In the genomic region with DNA sequence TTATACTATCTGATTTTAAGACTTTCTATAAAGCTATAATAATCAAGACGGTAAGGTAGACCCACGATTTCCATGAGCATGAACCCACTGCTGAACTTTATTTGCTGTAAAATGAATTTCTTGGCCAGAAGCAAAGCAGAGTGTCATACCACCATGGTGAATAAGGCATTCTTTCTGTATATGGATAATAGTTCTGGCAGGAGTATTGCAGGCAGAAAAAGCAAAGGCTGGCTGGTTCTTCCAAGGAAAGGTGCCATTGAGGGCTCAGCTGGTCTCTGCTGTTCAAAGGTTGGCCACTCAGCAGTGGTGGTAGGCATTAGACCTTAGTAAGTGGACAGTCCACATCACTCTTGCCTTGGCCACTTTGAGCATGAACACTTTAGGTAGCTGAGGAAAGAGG, we compare ENCODE assay signal across 22 cellular contexts.
DNase-seq lines count a peak whose midpoint lies in the region; ATAC-seq, FAIRE-seq and TF ChIP-seq lines count a peak whose summit lies in the region.
"Had no signal": no experiment of that assay in that cellular context is flagged by ENCODE, and none has a peak within 500 bp of the region (broad histone marks: within the 10 kb centered on the region; RNA-seq: fewer than 3 reads in every experiment).

No MANE protein-coding gene starts in this region.

- H3K4me3 ChIP-seq in SK-N-SH (ENCODE audit: low read depth in 2 of 2, low read length in 1 of 2) (no peak overlapping the region), astrocyte (ENCODE audit: insufficient read depth, low read depth, low read length) (no peak overlapping the region), fibroblast of pulmonary artery (replicated peaks; ENCODE audit: low read depth, low read length) (no peak overlapping the region), GM23338 (no peak overlapping the region)

- no peak overlapping the region; the same call in 1 of the 2 replicates for H3K4me2 ChIP-seq in SK-N-SH
- no peak overlapping the region for H3K4me2 ChIP-seq in astrocyte (ENCODE audit: low read length)
- H3K4me2 ChIP-seq in GM23338, result no peak overlapping the region

- TF ChIP-seq RAD21 in SK-N-SH (IDR thresholded peaks at IDR 0.05; ENCODE audit: low read length), result no peak

- no peak overlapping the region for H3K27ac Mint-ChIP-seq in astrocyte (ENCODE audit: unreplicated experiment)
- H3K27ac Mint-ChIP-seq in GM23338, result no peak overlapping the region

- peaks cover 20% of the 10 kb centered on the region for H3K9me3 Mint-ChIP-seq in astrocyte (ENCODE audit: unreplicated experiment)
- peaks cover 39% of the 10 kb centered on the region for H3K9me3 Mint-ChIP-seq in GM23338

- H3F3A ChIP-seq in SK-N-SH (replicated peaks; ENCODE audit: insufficient read depth), result no peaks in the 10 kb centered on the region
- no peaks in the 10 kb centered on the region for H3F3A ChIP-seq in GM23338 (replicated peaks; ENCODE audit: low read depth)

- H4K20me1 ChIP-seq in SK-N-SH (ENCODE audit: insufficient read depth) (no peaks in the 10 kb centered on the region), astrocyte (ENCODE audit: insufficient read depth, low read length) (no peaks in the 10 kb centered on the region), GM23338 (replicated peaks; ENCODE audit: insufficient read depth) (no peaks in the 10 kb centered on the region)

- CTCF ChIA-PET in SK-N-SH (lab: Yijun Ruan, JAX), result interaction anchor here (1.3 kb wide), 1 partner anchor 15 kb away, joined by 4 read pairs; no protein-coding TSS in a partner anchor

- H3K27me3 ChIP-seq in SK-N-SH (ENCODE audit: insufficient read depth) (no peaks in the 10 kb centered on the region), astrocyte (ENCODE audit: insufficient read depth, low read length) (no peaks in the 10 kb centered on the region), GM23338 (ENCODE audit: insufficient read depth) (no peaks in the 10 kb centered on the region)

- H3K36me3 Mint-ChIP-seq in astrocyte (ENCODE audit: low read depth, unreplicated experiment) (peaks cover 2% of the 10 kb centered on the region), GM23338 (ENCODE audit: low read depth) (peaks cover 38% of the 10 kb centered on the region)

- no peak overlapping the region for H3K4me3 Mint-ChIP-seq in astrocyte (ENCODE audit: unreplicated experiment)
- no peak overlapping the region for H3K4me3 Mint-ChIP-seq in GM23338

- no peak for TF ChIP-seq CTCF in SK-N-SH (IDR thresholded peaks at IDR 0.05)
- no peak for TF ChIP-seq CTCF in astrocyte (IDR thresholded peaks at IDR 0.05; ENCODE audit: insufficient read depth, low read depth, low read length)
- TF ChIP-seq CTCF in fibroblast of pulmonary artery (IDR thresholded peaks at IDR 0.05; ENCODE audit: low read length, missing control alignments), result no peak
- TF ChIP-seq CTCF in GM23338 (conservative IDR thresholded peaks at IDR 0.05; ENCODE audit: low read depth in 2 of 2), result no peak

- TF ChIP-seq EP300 in SK-N-SH (IDR thresholded peaks at IDR 0.05; ENCODE audit: borderline replicate concordance in 1 of 2, low read depth in 1 of 2, low read length in 1 of 2), result no peak

- H3K4me1 ChIP-seq in SK-N-SH (ENCODE audit: control insufficient read depth in 1 of 2, insufficient read depth in 2 of 2, low read depth in 1 of 2, low read length in 1 of 2), result peaks cover 0 to 5% of the 10 kb centered on the region in 2 experiments; a peak in 3 of 4 replicates
- peaks cover 18% of the 10 kb centered on the region for H3K4me1 ChIP-seq in astrocyte (ENCODE audit: insufficient read depth, low read length)
- H3K4me1 ChIP-seq in GM23338 (ENCODE audit: insufficient read depth), result no peaks in the 10 kb centered on the region
- H3K4me1 ChIP-seq: Caco-2 had no signal

- no peak for FAIRE-seq in astrocyte (lab: Jason Lieb, UNC)
- FAIRE-seq: GM12892, GM19239 had no signal

- DNase-seq in SK-N-SH, result no peak
- DNase-seq in astrocyte (ENCODE audit: low read depth), result peak; percentile 80
- peak; percentile 17 for DNase-seq in fibroblast of pulmonary artery (ENCODE audit: low read depth)
- no peak for DNase-seq in hippocampal formation (lab: John Stamatoyannopoulos, UW)
- no peak for DNase-seq in GM23338 (ENCODE audit: low spot score)
- DNase-seq: AML-193, Caco-2, DMS53, GOT3, Karpas-422, NCI-H1417, NCI-H1930, NCI-H2171, NCI-H446 treated with DMSO at 0.1 percent for 48 hours, NCI-H748 treated with DMSO at 0.1 percent for 48 hours, Right ventricle myocardium superior had no signal

- H3K27me3 Mint-ChIP-seq in astrocyte (ENCODE audit: low read depth, unreplicated experiment), result no peaks in the 10 kb centered on the region
- peaks cover 5% of the 10 kb centered on the region for H3K27me3 Mint-ChIP-seq in GM23338 (ENCODE audit: insufficient read depth, low read depth, poor library complexity)

- peaks cover 31% of the 10 kb centered on the region for H3K4me1 Mint-ChIP-seq in astrocyte (ENCODE audit: low read depth, unreplicated experiment)
- H3K4me1 Mint-ChIP-seq in GM23338, result no peaks in the 10 kb centered on the region; the same call in 2 of the 3 replicates

- WGBS in SK-N-SH (ENCODE audit: low lambda C conversion rate), result 90% methylated on average over 2 of the region's 2 CpGs

- H3K79me2 ChIP-seq in SK-N-SH (ENCODE audit: insufficient read depth), result no peaks in the 10 kb centered on the region
- no peaks in the 10 kb centered on the region for H3K79me2 ChIP-seq in astrocyte (ENCODE audit: insufficient read depth, low read length)
- no peaks in the 10 kb centered on the region for H3K79me2 ChIP-seq in GM23338 (replicated peaks; ENCODE audit: insufficient read depth)

- ATAC-seq in SK-N-SH treated with all-trans-retinoic acid at 6 μM for 48 hours (no peak), GM19023 (IDR thresholded peaks at IDR 0.05; ENCODE audit: unreplicated experiment) (no peak), GM21717 (IDR thresholded peaks at IDR 0.05; ENCODE audit: unreplicated experiment) (no peak), GM23338 (no peak)

- H3K9ac ChIP-seq in SK-N-SH, result no peak overlapping the region
- H3K9ac ChIP-seq in astrocyte (ENCODE audit: low read length), result no peak overlapping the region

- POLR2A ChIA-PET in SK-N-SH (lab: Yijun Ruan, JAX), result no interaction called here

- H3K9me3 ChIP-seq in SK-N-SH (no peaks in the 10 kb centered on the region), astrocyte (ENCODE audit: insufficient read depth, low read depth, low read length) (no peaks in the 10 kb centered on the region)

- H3K9me2 ChIP-seq in SK-N-SH, result no peaks in the 10 kb centered on the region
- H3K9me2 ChIP-seq in GM23338 (ENCODE audit: insufficient read depth), result no peaks in the 10 kb centered on the region

- H2AFZ ChIP-seq in SK-N-SH (ENCODE audit: low read depth), result no peak overlapping the region
- H2AFZ ChIP-seq in astrocyte (ENCODE audit: low read depth, low read length), result no peak overlapping the region
- no peak overlapping the region for H2AFZ ChIP-seq in GM23338

- H3K27ac ChIP-seq in SK-N-SH (ENCODE audit: low read depth in 2 of 2, low read length in 1 of 2) (no peak overlapping the region), astrocyte (ENCODE audit: low read depth, low read length) (no peak overlapping the region), GM23338 (ENCODE audit: low read depth) (no peak overlapping the region)
- H3K27ac ChIP-seq: 22Rv1 had no signal

- H3K36me3 ChIP-seq in SK-N-SH (replicated peaks in 1 of 2; ENCODE audit: control insufficient read depth in 1 of 2, insufficient read depth in 2 of 2, low read length in 1 of 2) (no peaks in the 10 kb centered on the region), astrocyte (ENCODE audit: insufficient read depth, low read length) (no peaks in the 10 kb centered on the region), GM23338 (ENCODE audit: insufficient read depth) (no peaks in the 10 kb centered on the region)

TF ChIP-seq in SK-N-SH, 30 proteins besides CTCF, POLR2A, EP300 and RAD21:
- peak; percentile 6; the same call in 1 of the 2 replicates for TF ChIP-seq FOSL2 (IDR thresholded peaks at IDR 0.05; ENCODE audit: borderline replicate concordance, low read depth)
- 0 out of 2 replicates have a peak, but pooled peaks have one; percentile 11 for TF ChIP-seq JUND (IDR thresholded peaks at IDR 0.05)
- TF ChIP-seq MEF2A (IDR thresholded peaks at IDR 0.05; ENCODE audit: borderline replicate concordance, low read depth), result no peak

TF ChIP-seq in SK-N-SH treated with all-trans-retinoic acid at 6 μM for 48 hours, 23 proteins besides CTCF, POLR2A, EP300 and RAD21:
- TF ChIP-seq ESRRG (CRISPR knock-in tag; IDR thresholded peaks at IDR 0.05), result no peak
- TF ChIP-seq RARB (CRISPR knock-in tag; IDR thresholded peaks at IDR 0.05), result no peak
- TF ChIP-seq OSR1 (CRISPR knock-in tag; IDR thresholded peaks at IDR 0.05), result no peak
- TF ChIP-seq, protein P1, sequence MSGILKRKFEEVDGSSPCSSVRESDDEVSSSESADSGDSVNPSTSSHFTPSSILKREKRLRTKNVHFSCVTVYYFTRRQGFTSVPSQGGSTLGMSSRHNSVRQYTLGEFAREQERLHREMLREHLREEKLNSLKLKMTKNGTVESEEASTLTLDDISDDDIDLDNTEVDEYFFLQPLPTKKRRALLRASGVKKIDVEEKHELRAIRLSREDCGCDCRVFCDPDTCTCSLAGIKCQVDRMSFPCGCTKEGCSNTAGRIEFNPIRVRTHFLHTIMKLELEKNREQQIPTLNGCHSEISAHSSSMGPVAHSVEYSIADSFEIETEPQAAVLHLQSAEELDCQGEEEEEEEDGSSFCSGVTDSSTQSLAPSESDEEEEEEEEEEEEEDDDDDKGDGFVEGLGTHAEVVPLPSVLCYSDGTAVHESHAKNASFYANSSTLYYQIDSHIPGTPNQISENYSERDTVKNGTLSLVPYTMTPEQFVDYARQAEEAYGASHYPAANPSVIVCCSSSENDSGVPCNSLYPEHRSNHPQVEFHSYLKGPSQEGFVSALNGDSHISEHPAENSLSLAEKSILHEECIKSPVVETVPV (CRISPR knock-in tag; IDR thresholded peaks at IDR 0.05), result no peak

TF ChIP-seq in GM23338, 12 proteins besides CTCF, POLR2A, EP300 and RAD21 (continues in another document):
- no peak for TF ChIP-seq EZH2phosphoT487 (IDR thresholded peaks at IDR 0.05; ENCODE audit: unreplicated experiment)
- TF ChIP-seq, protein P2, sequence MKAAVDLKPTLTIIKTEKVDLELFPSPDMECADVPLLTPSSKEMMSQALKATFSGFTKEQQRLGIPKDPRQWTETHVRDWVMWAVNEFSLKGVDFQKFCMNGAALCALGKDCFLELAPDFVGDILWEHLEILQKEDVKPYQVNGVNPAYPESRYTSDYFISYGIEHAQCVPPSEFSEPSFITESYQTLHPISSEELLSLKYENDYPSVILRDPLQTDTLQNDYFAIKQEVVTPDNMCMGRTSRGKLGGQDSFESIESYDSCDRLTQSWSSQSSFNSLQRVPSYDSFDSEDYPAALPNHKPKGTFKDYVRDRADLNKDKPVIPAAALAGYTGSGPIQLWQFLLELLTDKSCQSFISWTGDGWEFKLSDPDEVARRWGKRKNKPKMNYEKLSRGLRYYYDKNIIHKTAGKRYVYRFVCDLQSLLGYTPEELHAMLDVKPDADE (IDR thresholded peaks at IDR 0.05), result no peak
- TF ChIP-seq POLR2AphosphoS5 (IDR thresholded peaks at IDR 0.05; ENCODE audit: low read depth), result no peak

Comparison
In these comparisons a context has a peak if more than half of its experiments do, and no peak if none do; other contexts are left out.
1. DNase-seq: peak in astrocyte (single experiment) and fibroblast of pulmonary artery (single experiment); none in SK-N-SH (single experiment), hippocampal formation (0 of 2) and GM23338 (single experiment).